ENCODE assay signal across 1 cellular context in the genomic region with DNA sequence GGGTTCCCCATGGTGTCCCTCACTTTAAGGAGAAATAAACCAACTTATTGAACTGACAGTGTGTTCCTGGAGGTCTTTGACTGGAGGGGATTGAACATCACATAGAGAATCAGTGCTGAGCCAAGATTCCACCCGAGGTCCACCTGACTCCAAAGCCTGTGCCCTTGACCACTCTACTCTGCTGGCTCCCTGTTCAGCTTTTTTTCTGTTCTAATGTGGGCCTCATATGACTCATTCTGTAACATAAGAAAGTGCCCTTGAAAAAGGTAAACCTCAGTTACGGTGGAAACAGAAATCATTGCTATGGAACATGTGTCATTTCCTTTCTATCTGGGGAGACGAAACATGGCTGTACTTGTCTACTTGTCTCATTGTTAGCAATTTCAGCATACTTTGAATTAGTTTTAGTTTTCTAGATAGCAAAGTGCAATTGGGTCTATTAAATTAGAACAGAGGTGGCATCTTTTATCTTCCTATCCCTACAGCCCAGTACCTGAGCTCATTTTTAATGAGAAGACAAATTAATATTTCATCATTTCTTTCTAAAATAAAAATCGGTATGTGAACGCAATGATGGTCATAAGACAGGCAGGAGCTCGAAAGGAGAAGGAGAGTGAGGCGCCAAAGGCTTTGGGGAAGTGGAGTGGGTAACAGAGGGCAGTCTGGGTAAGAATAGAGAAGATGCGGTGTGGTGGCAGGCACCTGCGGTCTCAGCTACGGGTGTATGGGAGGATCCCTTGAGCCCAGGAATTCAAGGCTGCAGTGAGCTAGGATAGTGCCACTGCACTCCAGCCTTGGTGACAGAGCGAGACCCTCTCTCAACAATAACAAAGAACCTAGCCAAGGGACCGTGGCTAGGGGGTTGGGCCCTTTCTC.
TF ChIP-seq lines count a peak whose summit lies in the region.

No MANE protein-coding gene starts in this region.

TF ChIP-seq in HepG2, 621 proteins besides CTCF, POLR2A, EP300 and RAD21 (continued from another document):
- no peak for TF ChIP-seq ZSCAN22 (CRISPR knock-in tag; IDR thresholded peaks at IDR 0.05)
- no peak for TF ChIP-seq FOXO4 (CRISPR knock-in tag; conservative IDR thresholded peaks at IDR 0.05)
- no peak for TF ChIP-seq ZNF256 (CRISPR knock-in tag; conservative IDR thresholded peaks at IDR 0.05)
- no peak for TF ChIP-seq ZNF343 (CRISPR knock-in tag; IDR thresholded peaks at IDR 0.05)
- peak; percentile 43; the same call in 1 of the 2 replicates for TF ChIP-seq ERF (CRISPR knock-in tag; IDR thresholded peaks at IDR 0.05)
- TF ChIP-seq ZNF619 (CRISPR knock-in tag; IDR thresholded peaks at IDR 0.05) = no peak
- no peak for TF ChIP-seq DZIP1 (CRISPR knock-in tag; IDR thresholded peaks at IDR 0.05)
- TF ChIP-seq ZNF276 (CRISPR knock-in tag; IDR thresholded peaks at IDR 0.05; ENCODE audit: low read depth) = no peak
- TF ChIP-seq ZBTB7A (CRISPR knock-in tag; IDR thresholded peaks at IDR 0.05) = no peak
- TF ChIP-seq MEF2D (CRISPR knock-in tag; IDR thresholded peaks at IDR 0.05) = peak; percentile 36; the same call in 1 of the 2 replicates
- TF ChIP-seq RELA (CRISPR knock-in tag; IDR thresholded peaks at IDR 0.05) = no peak
- peak; percentile 69 for TF ChIP-seq GATAD2A (CRISPR knock-in tag; IDR thresholded peaks at IDR 0.05)
- no peak for TF ChIP-seq GABPA (IDR thresholded peaks at IDR 0.05; ENCODE audit: low read depth, low read length)
- peak; percentile 40 for TF ChIP-seq GABPA (CRISPR knock-in tag; IDR thresholded peaks at IDR 0.05; ENCODE audit: low read depth)
- no peak for TF ChIP-seq ZSCAN5A (CRISPR knock-in tag; IDR thresholded peaks at IDR 0.05; ENCODE audit: borderline replicate concordance)
- peak; percentile 65; the same call in 1 of the 2 replicates for TF ChIP-seq SIX1 (CRISPR knock-in tag; IDR thresholded peaks at IDR 0.05; ENCODE audit: borderline replicate concordance)
- peak; percentile 75; the same call in 1 of the 2 replicates for TF ChIP-seq AHDC1 (CRISPR knock-in tag; IDR thresholded peaks at IDR 0.05; ENCODE audit: borderline replicate concordance)
- TF ChIP-seq EEA1 (CRISPR knock-in tag; IDR thresholded peaks at IDR 0.05; ENCODE audit: borderline replicate concordance) = no peak
- no peak for TF ChIP-seq ZNF775 (CRISPR knock-in tag; IDR thresholded peaks at IDR 0.05; ENCODE audit: borderline replicate concordance)
- TF ChIP-seq, protein P1, sequence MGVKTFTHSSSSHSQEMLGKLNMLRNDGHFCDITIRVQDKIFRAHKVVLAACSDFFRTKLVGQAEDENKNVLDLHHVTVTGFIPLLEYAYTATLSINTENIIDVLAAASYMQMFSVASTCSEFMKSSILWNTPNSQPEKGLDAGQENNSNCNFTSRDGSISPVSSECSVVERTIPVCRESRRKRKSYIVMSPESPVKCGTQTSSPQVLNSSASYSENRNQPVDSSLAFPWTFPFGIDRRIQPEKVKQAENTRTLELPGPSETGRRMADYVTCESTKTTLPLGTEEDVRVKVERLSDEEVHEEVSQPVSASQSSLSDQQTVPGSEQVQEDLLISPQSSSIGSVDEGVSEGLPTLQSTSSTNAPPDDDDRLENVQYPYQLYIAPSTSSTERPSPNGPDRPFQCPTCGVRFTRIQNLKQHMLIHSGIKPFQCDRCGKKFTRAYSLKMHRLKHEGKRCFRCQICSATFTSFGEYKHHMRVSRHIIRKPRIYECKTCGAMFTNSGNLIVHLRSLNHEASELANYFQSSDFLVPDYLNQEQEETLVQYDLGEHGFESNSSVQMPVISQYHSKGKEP (CRISPR knock-in tag; IDR thresholded peaks at IDR 0.05) = no peak
- no peak for TF ChIP-seq ZNF674 (CRISPR knock-in tag; IDR thresholded peaks at IDR 0.05; ENCODE audit: low read depth)
- no peak for TF ChIP-seq IRF2 (CRISPR knock-in tag; IDR thresholded peaks at IDR 0.05)
- peak; percentile 63; the same call in 1 of the 2 replicates for TF ChIP-seq PAXIP1 (CRISPR knock-in tag; conservative IDR thresholded peaks at IDR 0.05)
- no peak for TF ChIP-seq RAD51 (IDR thresholded peaks at IDR 0.05; ENCODE audit: borderline replicate concordance)
TF ChIP-seq in HepG2: peak in this region for 48.
